17 cellular contexts compared by ENCODE assay signal in genomic region chr19:12882589-12882988, GRCh38. TPM values are rescaled to one million over a fixed set of nuclear protein-coding genes. Genes with fewer than 3 reads are reported as not detected.
A peak's percentile ranks its signal among the peaks of the same experiment; 100 is the strongest.
DNase-seq lines count a peak whose midpoint lies in the region; ATAC-seq and TF ChIP-seq lines count a peak whose summit lies in the region.
"Had no signal": no experiment of that assay in that cellular context is flagged by ENCODE, and none has a peak within 500 bp of the region (broad histone marks: within the 10 kb centered on the region; RNA-seq: fewer than 3 reads in every experiment).

No MANE protein-coding gene starts in this region.

- no peak overlapping the region for H3K27ac Mint-ChIP-seq in activated T-cell treated with anti-CD3 and anti-CD28 coated beads, Interleukin-2, amount 50 U/mL, for 24 hours
- H3K27ac Mint-ChIP-seq in T-helper 17 cell: peak overlapping the region; percentile 90
- H3K27ac Mint-ChIP-seq in endodermal cell: no peak overlapping the region

- H3K9ac ChIP-seq in endodermal cell (ENCODE audit: extremely low read depth, low read length, poor library complexity, severe bottlenecking): no peak overlapping the region

- peaks cover 2% of the 10 kb centered on the region for H3K9me3 Mint-ChIP-seq in activated T-cell treated with anti-CD3 and anti-CD28 coated beads, Interleukin-2, amount 50 U/mL, for 24 hours
- peaks cover 26% of the 10 kb centered on the region for H3K9me3 Mint-ChIP-seq in endodermal cell

- no peak for TF ChIP-seq CTCF in endodermal cell (conservative IDR thresholded peaks at IDR 0.05)
- no peak for TF ChIP-seq CTCF in psoas muscle (IDR thresholded peaks at IDR 0.05)

- peaks cover 32% of the 10 kb centered on the region for H3K4me1 Mint-ChIP-seq in activated T-cell treated with anti-CD3 and anti-CD28 coated beads, Interleukin-2, amount 50 U/mL, for 24 hours (ENCODE audit: low read depth)
- H3K4me1 Mint-ChIP-seq in T-helper 17 cell: peaks cover 27% of the 10 kb centered on the region
- H3K4me1 Mint-ChIP-seq in endodermal cell: peaks cover 10% of the 10 kb centered on the region

- no peaks in the 10 kb centered on the region for H3K9me3 ChIP-seq in T-helper 17 cell (ENCODE audit: control insufficient read depth, low read length, poor library complexity, severe bottlenecking)
- H3K9me3 ChIP-seq in endodermal cell (ENCODE audit: control insufficient read depth, low read length): peaks cover 18% of the 10 kb centered on the region
- H3K9me3 ChIP-seq in psoas muscle: no peaks in the 10 kb centered on the region
- H3K9me3 ChIP-seq: colonic mucosa, thyroid gland had no signal

- peak overlapping the region; percentile 86 for H3K4me3 Mint-ChIP-seq in activated T-cell treated with anti-CD3 and anti-CD28 coated beads, Interleukin-2, amount 50 U/mL, for 24 hours
- H3K4me3 Mint-ChIP-seq in T-helper 17 cell (peak overlapping the region; percentile 92), endodermal cell (peak overlapping the region; percentile 76)

- H3K27ac ChIP-seq in endodermal cell (ENCODE audit: low read depth, low read length) (no peak overlapping the region), psoas muscle (peak overlapping the region; percentile 65)
- H3K27ac ChIP-seq: KMS-11 had no signal

- peaks cover 12% of the 10 kb centered on the region for H3K36me3 Mint-ChIP-seq in activated T-cell treated with anti-CD3 and anti-CD28 coated beads, Interleukin-2, amount 50 U/mL, for 24 hours (ENCODE audit: low read depth)
- H3K36me3 Mint-ChIP-seq in T-helper 17 cell (ENCODE audit: low read depth): peaks cover 2% of the 10 kb centered on the region
- peaks cover 9% of the 10 kb centered on the region for H3K36me3 Mint-ChIP-seq in endodermal cell (ENCODE audit: low read depth)

- 87 to 100% methylated on average over 2 to 3 of the region's 3 CpGs for WGBS in endodermal cell (ENCODE audit: insufficient coverage in 1 of 2, insufficient read length in 1 of 2), 2 experiments
- 70 to 82% (median 77%) methylated on average over 3 of the region's 3 CpGs for WGBS in psoas muscle, 3 donors

- H3K36me3 ChIP-seq in endodermal cell (ENCODE audit: control insufficient read depth, insufficient read depth, low read length) (peaks cover 4% of the 10 kb centered on the region), psoas muscle (ENCODE audit: insufficient read depth in 1 of 2, low read depth in 1 of 2) (peaks cover 3 to 11% of the 10 kb centered on the region in 2 donors)
- H3K36me3 ChIP-seq: colonic mucosa had no signal

- H3K4me3 ChIP-seq in endodermal cell (ENCODE audit: low read length) (no peak overlapping the region), psoas muscle (no peak overlapping the region)
- H3K4me3 ChIP-seq: mucosa of descending colon, thyroid gland had no signal

- H3K27me3 Mint-ChIP-seq in activated T-cell treated with anti-CD3 and anti-CD28 coated beads, Interleukin-2, amount 50 U/mL, for 24 hours: no peaks in the 10 kb centered on the region
- H3K27me3 Mint-ChIP-seq in T-helper 17 cell (no peaks in the 10 kb centered on the region), endodermal cell (ENCODE audit: insufficient read depth) (peaks cover 36% of the 10 kb centered on the region)

- DNase-seq in activated T-cell treated with anti-CD3 and anti-CD28 coated beads, Interleukin-2, amount 50 U/mL, for 24 hours: no peak
- no peak for DNase-seq in activated T-cell treated with anti-CD3 and anti-CD28 coated beads, Interleukin-2, amount 50 U/mL, for 48 hours
- DNase-seq in T-helper 17 cell: no peak
- DNase-seq in endodermal cell: no peak
- no peak for DNase-seq in psoas muscle
- DNase-seq in T-helper 9 cell: no peak
- no peak for DNase-seq in NCI-H1694 treated with DMSO at 0.1 percent for 48 hours (lab: John Stamatoyannopoulos, UW)
- no peak for DNase-seq in NCI-H446 (lab: John Stamatoyannopoulos, UW)
- DNase-seq: amygdala, colonic mucosa, mucosa of descending colon, NCI-H446 treated with DMSO at 0.1 percent for 48 hours, SHP77 treated with DMSO at 0.1 percent for 48 hours, thyroid gland had no signal

- H3K4me1 ChIP-seq in endodermal cell (ENCODE audit: control insufficient read depth, insufficient read depth, low read length) (no peaks in the 10 kb centered on the region), psoas muscle (peaks cover 15% of the 10 kb centered on the region)
- H3K4me1 ChIP-seq: colonic mucosa had no signal

- peaks cover 30% of the 10 kb centered on the region for H3K27me3 ChIP-seq in endodermal cell (ENCODE audit: control insufficient read depth, insufficient read depth, low read length, poor library complexity, severe bottlenecking)
- peaks cover 0 to 10% (median 2%) of the 10 kb centered on the region in 3 donors for H3K27me3 ChIP-seq in psoas muscle (ENCODE audit: insufficient read depth in 3 of 3, low read length in 2 of 3)
- H3K27me3 ChIP-seq: colonic mucosa, thyroid gland had no signal

- no peak for ATAC-seq in T-helper 17 cell
- ATAC-seq in psoas muscle: no peak
- ATAC-seq: HCT116, mucosa of descending colon had no signal

- intact Hi-C loops in psoas muscle (cut with DNase I): no loop called here

RNA-seq across cellular contexts. Expression of gene DNASE2, which starts 1.3 kb away (rescaled TPM):
- total RNA-seq in T-helper 17 cell: 10 to 100 TPM; 17.8 to 19.8 TPM
- 10 to 100 TPM; 20.8 to 32.3 TPM for total RNA-seq in endodermal cell
- 20.7 TPM for polyA plus RNA-seq in endodermal cell (2013, experiment 1 of 2)
- polyA plus RNA-seq in endodermal cell (2013, experiment 2 of 2): 17.0 TPM
- total RNA-seq in psoas muscle: 10 to 100 TPM in 2 of 4 donors, 1 to 10 TPM in 2; 5.5 to 23.0 (median 13.1) TPM
- polyA plus RNA-seq in psoas muscle: 10 to 100 TPM in 1 of 3 donors, 1 to 10 TPM in 2; 5.9 to 14.8 (median 7.5) TPM

RNA-seq across cellular contexts. Expression of gene KLF1, which starts 4.4 kb away (rescaled TPM):
- total RNA-seq in T-helper 17 cell (not detected), endodermal cell (1 to 10 TPM in 1 of 2 donors, under 1 TPM in 1; 0.91 to 1.0 TPM), psoas muscle (under 1 TPM in 2 of 4 donors, not detected in 2; 0.34 to 0.37 TPM)
- polyA plus RNA-seq in endodermal cell (2013, experiment 1 of 2): 0.14 TPM
- not detected for polyA plus RNA-seq in endodermal cell (2013, experiment 2 of 2)
- under 1 TPM in 1 of 3 donors, not detected in 2; 0.18 TPM for polyA plus RNA-seq in psoas muscle
- total RNA-seq: mucosa of descending colon, renal cortical epithelial cell, thyroid gland had no signal

RNA-seq across cellular contexts. Expression of gene GCDH, which starts 8.4 kb away (rescaled TPM):
- total RNA-seq in T-helper 17 cell (10 to 100 TPM; 34.0 to 36.2 TPM), endodermal cell (10 to 100 TPM; 58.1 to 62.9 TPM), psoas muscle (10 to 100 TPM; 18.9 to 45.2 (median 31.2) TPM)
- polyA plus RNA-seq in endodermal cell (2013, experiment 1 of 2): 30.6 TPM
- 25.9 TPM for polyA plus RNA-seq in endodermal cell (2013, experiment 2 of 2)
- 10 to 100 TPM; 21.1 to 28.8 (median 21.9) TPM for polyA plus RNA-seq in psoas muscle

RNA-seq across cellular contexts. Expression of gene SYCE2, which starts 36.5 kb away (rescaled TPM):
- total RNA-seq in T-helper 17 cell (under 1 TPM; 0.52 to 0.86 TPM), endodermal cell (1 to 10 TPM; 2.4 to 3.9 TPM), psoas muscle (not detected)
- 3.6 TPM for polyA plus RNA-seq in endodermal cell (2013, experiment 1 of 2)
- polyA plus RNA-seq in endodermal cell (2013, experiment 2 of 2): 4.3 TPM
- polyA plus RNA-seq in psoas muscle: under 1 TPM in 1 of 3 donors, not detected in 2; 0.05 TPM
- total RNA-seq: renal cortical epithelial cell, thyroid gland had no signal

RNA-seq across cellular contexts. Expression of gene MAST1, which starts 44.3 kb away (rescaled TPM):
- 1 to 10 TPM; 1.5 to 4.1 TPM for total RNA-seq in T-helper 17 cell
- 10 to 100 TPM in 1 of 2 donors, 1 to 10 TPM in 1; 6.9 to 18.5 TPM for total RNA-seq in endodermal cell
- polyA plus RNA-seq in endodermal cell (2013, experiment 1 of 2): 19.9 TPM
- polyA plus RNA-seq in endodermal cell (2013, experiment 2 of 2): 17.5 TPM
- total RNA-seq in psoas muscle: not detected
- under 1 TPM; 0.09 to 0.13 (median 0.10) TPM for polyA plus RNA-seq in psoas muscle
